Comparison of ENCODE assay signal across 9 cellular contexts in the genomic region with DNA sequence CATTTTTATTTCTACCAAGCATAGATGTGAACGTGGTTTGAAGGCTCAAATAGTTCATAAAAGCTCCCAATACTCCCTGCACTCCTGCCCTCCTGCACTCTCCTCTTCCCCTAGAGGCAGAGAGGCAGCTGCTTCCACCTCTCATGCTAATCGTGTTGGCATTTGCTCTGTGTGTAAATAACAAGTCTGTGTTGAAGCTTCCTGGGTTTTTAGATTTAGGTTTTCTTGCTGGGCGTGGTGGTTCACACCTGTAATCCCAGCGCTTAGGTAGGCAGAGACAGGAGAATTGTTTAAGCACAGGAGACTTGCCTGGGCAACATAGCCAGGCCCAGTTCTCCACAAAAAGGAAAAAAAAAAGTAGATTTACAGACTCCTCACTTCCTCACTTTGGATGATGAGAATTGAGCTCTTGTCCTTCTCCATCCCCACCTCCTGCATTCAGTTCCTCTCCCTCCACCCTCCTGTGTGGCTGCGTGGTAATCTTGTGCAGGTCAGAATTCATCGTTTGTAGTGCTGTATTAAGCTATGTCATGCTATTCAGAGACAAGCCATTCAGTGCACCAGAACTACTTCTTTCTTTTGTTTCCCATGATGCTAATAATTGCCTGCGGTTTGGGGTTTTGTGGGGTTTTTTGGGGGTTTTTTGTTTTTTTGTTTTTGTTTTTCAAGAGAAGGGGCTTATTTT. TPM values are rescaled to one million over a fixed set of nuclear protein-coding genes. Genes with fewer than 3 reads are reported as not detected.
DNase-seq lines count a peak whose midpoint lies in the region; ATAC-seq and TF ChIP-seq lines count a peak whose summit lies in the region.
"Had no signal": no experiment of that assay in that cellular context is flagged by ENCODE, and none has a peak within 500 bp of the region (broad histone marks: within the 10 kb centered on the region; RNA-seq: fewer than 3 reads in every experiment).

No MANE protein-coding gene starts in this region.

- no peaks in the 10 kb centered on the region for H3K9me3 ChIP-seq in CD8-positive, alpha-beta memory T cell (ENCODE audit: low read length)
- no peaks in the 10 kb centered on the region for H3K9me3 ChIP-seq in upper lobe of right lung

- H3K4me3 Mint-ChIP-seq in CD8-positive, alpha-beta memory T cell, result peak overlapping the region in 3 of 7 donors; percentile 25 to 45 (median 34)
- H3K4me3 Mint-ChIP-seq in activated naive CD8-positive, alpha-beta T cell, result peak overlapping the region; percentile 49

- peaks cover 4 to 10% of the 10 kb centered on the region in 2 donors for H3K27me3 Mint-ChIP-seq in CD8-positive, alpha-beta memory T cell
- no peaks in the 10 kb centered on the region for H3K27me3 Mint-ChIP-seq in activated naive CD8-positive, alpha-beta T cell

- TF ChIP-seq CTCF in upper lobe of right lung (IDR thresholded peaks at IDR 0.05), result no peak

- no peaks in the 10 kb centered on the region for H3K9me3 Mint-ChIP-seq in CD8-positive, alpha-beta memory T cell
- no peaks in the 10 kb centered on the region for H3K9me3 Mint-ChIP-seq in activated naive CD8-positive, alpha-beta T cell (ENCODE audit: low read depth)

- H3K36me3 ChIP-seq in CD8-positive, alpha-beta memory T cell (ENCODE audit: insufficient read depth, low read length), result no peaks in the 10 kb centered on the region
- no peaks in the 10 kb centered on the region for H3K36me3 ChIP-seq in upper lobe of right lung

- no peaks in the 10 kb centered on the region for H3K36me3 Mint-ChIP-seq in CD8-positive, alpha-beta memory T cell
- no peaks in the 10 kb centered on the region for H3K36me3 Mint-ChIP-seq in activated naive CD8-positive, alpha-beta T cell

- H3K4me3 ChIP-seq in CD8-positive, alpha-beta memory T cell (ENCODE audit: low read length), result no peak overlapping the region
- H3K4me3 ChIP-seq in upper lobe of right lung, result no peak overlapping the region

- H3K27ac Mint-ChIP-seq in CD8-positive, alpha-beta memory T cell, result peak overlapping the region in 6 of 8 donors; percentile 53 to 86 (median 71)
- peak overlapping the region; percentile 79 for H3K27ac Mint-ChIP-seq in activated naive CD8-positive, alpha-beta T cell

- DNase-seq in CD8-positive, alpha-beta memory T cell, result no peak
- no peak for DNase-seq in Kasumi-1 (lab: John Stamatoyannopoulos, UW)
- no peak for DNase-seq in NCI-H1694 (lab: John Stamatoyannopoulos, UW)
- no peak for DNase-seq in upper lobe of right lung

- POLR2A ChIA-PET in CD8-positive, alpha-beta memory T cell (lab: Charles Lee), result interaction anchor here (1.0 kb wide), 1 partner anchor 14 kb away, joined by 3 read pairs; no protein-coding TSS in a partner anchor

- CTCF ChIA-PET in CD8-positive, alpha-beta memory T cell (lab: Charles Lee), result interaction anchor here (1.1 to 3.9 kb wide), 7 partner anchors 12 to 103 kb away, joined by 3 to 32 read pairs (median 4); a partner anchor contains a TSS

- H3K4me1 Mint-ChIP-seq in CD8-positive, alpha-beta memory T cell, result peaks cover 10 to 28% (median 19%) of the 10 kb centered on the region in 3 donors
- H3K4me1 Mint-ChIP-seq in activated naive CD8-positive, alpha-beta T cell (ENCODE audit: low read depth), result peaks cover 31% of the 10 kb centered on the region

- no peak overlapping the region for H3K27ac ChIP-seq in CD8-positive, alpha-beta memory T cell (ENCODE audit: low read depth, low read length)
- no peak overlapping the region for H3K27ac ChIP-seq in upper lobe of right lung

- peaks cover 25% of the 10 kb centered on the region for H3K4me1 ChIP-seq in CD8-positive, alpha-beta memory T cell (ENCODE audit: insufficient read depth, low read length)
- no peaks in the 10 kb centered on the region for H3K4me1 ChIP-seq in upper lobe of right lung

- intact Hi-C loops in upper lobe of right lung (cut with DNase I), result no loop called here

- ATAC-seq in GM18907 (IDR thresholded peaks at IDR 0.05; ENCODE audit: unreplicated experiment) (peak; percentile 82), HG03139 (IDR thresholded peaks at IDR 0.05; ENCODE audit: unreplicated experiment) (peak; percentile 51), HG02571 (IDR thresholded peaks at IDR 0.05; ENCODE audit: unreplicated experiment) (no peak), upper lobe of right lung (no peak)

- no peaks in the 10 kb centered on the region for H3K27me3 ChIP-seq in CD8-positive, alpha-beta memory T cell (ENCODE audit: insufficient read depth, low read length, poor library complexity, severe bottlenecking)
- no peaks in the 10 kb centered on the region for H3K27me3 ChIP-seq in upper lobe of right lung

RNA-seq across cellular contexts. Expression of a gene that starts 37.4 kb away (rescaled TPM):
- total RNA-seq in CD8-positive, alpha-beta memory T cell, result 10 to 100 TPM; 25.2 to 27.3 TPM
- 50.4 TPM for polyA plus RNA-seq in CD8-positive, alpha-beta memory T cell
- 21.2 TPM for total RNA-seq in upper lobe of right lung
- total RNA-seq: H1 had no signal
- polyA plus RNA-seq: H1 had no signal

RNA-seq across cellular contexts. Expression of a gene that starts 58.8 kb away (rescaled TPM):
- 10 to 100 TPM; 69.0 to 75.9 TPM for total RNA-seq in CD8-positive, alpha-beta memory T cell
- 45.8 TPM for polyA plus RNA-seq in CD8-positive, alpha-beta memory T cell
- 55.2 TPM for total RNA-seq in upper lobe of right lung

Comparison
In these comparisons a context has a peak if more than half of its experiments do, and no peak if none do; other contexts are left out.
1. ATAC-seq: peak in GM18907 (single experiment) and HG03139 (single experiment); none in HG02571 (single experiment) and upper lobe of right lung (single experiment).